In the genomic region with DNA sequence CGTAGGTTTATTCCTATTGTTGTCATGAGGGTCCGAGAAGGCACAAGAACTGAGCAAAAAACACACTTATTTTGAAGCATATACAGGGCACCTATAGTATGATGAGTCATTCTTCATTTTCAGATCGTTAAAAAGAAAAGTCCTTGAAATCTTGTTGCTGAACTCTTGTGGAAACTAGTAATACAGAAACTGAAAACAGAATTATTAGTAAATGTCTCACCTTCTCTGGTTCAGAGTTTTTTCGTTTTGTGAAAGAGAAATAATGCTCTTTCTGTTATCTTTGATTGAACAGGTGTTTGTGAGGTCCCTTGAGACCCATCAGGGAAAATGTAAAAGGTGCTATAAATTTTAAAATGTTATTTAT, we compare ENCODE assay signal across 14 cellular contexts.
A peak's percentile ranks its signal among the peaks of the same experiment; 100 is the strongest.
DNase-seq lines count a peak whose midpoint lies in the region; ATAC-seq and TF ChIP-seq lines count a peak whose summit lies in the region.
"Had no signal": no experiment of that assay in that cellular context is flagged by ENCODE, and none has a peak within 500 bp of the region (broad histone marks: within the 10 kb centered on the region; RNA-seq: fewer than 3 reads in every experiment).

No MANE protein-coding gene starts in this region.

- H3K27ac ChIP-seq in heart right ventricle: no peak overlapping the region
- H3K27ac ChIP-seq: cardiac muscle cell had no signal

- H3K9me3 ChIP-seq in heart right ventricle: no peaks in the 10 kb centered on the region
- H3K9me3 ChIP-seq: Caco-2 had no signal

- H3K36me3 ChIP-seq in heart right ventricle: no peaks in the 10 kb centered on the region
- H3K36me3 ChIP-seq: cardiac muscle cell had no signal

- H3K4me1 ChIP-seq in heart right ventricle: no peaks in the 10 kb centered on the region
- H3K4me1 ChIP-seq: Caco-2 had no signal

- DNase-seq in NCI-H226 (no peak), T-helper 9 cell (no peak), SK-N-DZ (ENCODE audit: low spot score) (no peak), heart right ventricle (no peak)
- DNase-seq: Caco-2; NCI-H1092; retina; stimulated activated CD8-positive, alpha-beta memory T cell treated with anti-CD3 and anti-CD28 coated beads, Interleukin-4, amount 100 ng/mL, for 48 hours had no signal

- H3K4me3 ChIP-seq in heart right ventricle: no peak overlapping the region
- H3K4me3 ChIP-seq: cardiac muscle cell had no signal

- peaks cover 0 to 12% (median 0%) of the 10 kb centered on the region in 7 donors for H3K27me3 ChIP-seq in heart right ventricle
- H3K27me3 ChIP-seq: cardiac muscle cell had no signal

- no peak for TF ChIP-seq CTCF in heart right ventricle (IDR thresholded peaks at IDR 0.05)

- ATAC-seq in GM18498 (IDR thresholded peaks at IDR 0.05; ENCODE audit: unreplicated experiment) (peak; percentile 94), GM19324 (IDR thresholded peaks at IDR 0.05; ENCODE audit: low FRiP score, unreplicated experiment) (peak; percentile 77), HG02798 (IDR thresholded peaks at IDR 0.05; ENCODE audit: poor library complexity, unreplicated experiment) (peak; percentile 96), HG03565 (IDR thresholded peaks at IDR 0.05; ENCODE audit: unreplicated experiment) (peak; percentile 97), heart right ventricle (no peak)
- ATAC-seq: Panc1 had no signal

- WGBS in heart right ventricle, 2 donors: 69 to 70% methylated on average over 4 of the region's 4 CpGs

- intact Hi-C loops in heart right ventricle (cut with DNase I): no loop called here

Comparison
In these comparisons a context has a peak if more than half of its experiments do, and no peak if none do; other contexts are left out.
1. ATAC-seq: peak in GM18498 (single experiment), GM19324 (single experiment), HG02798 (single experiment) and HG03565 (single experiment); none in heart right ventricle (0 of 8).